8 cellular contexts compared by ENCODE assay signal in genomic region chr2:36967236-36967876, GRCh38. TPM values are rescaled to one million over a fixed set of nuclear protein-coding genes. Genes with fewer than 3 reads are reported as not detected.
A peak's percentile ranks its signal among the peaks of the same experiment; 100 is the strongest.
DNase-seq lines count a peak whose midpoint lies in the region; ATAC-seq lines count a peak whose summit lies in the region.

No MANE protein-coding gene starts in this region.

- H3K79me2 ChIP-seq in ACC112 (ENCODE audit: control insufficient read depth, insufficient read depth, low read length, unreplicated experiment) = peaks cover 31% of the 10 kb centered on the region

- H3K4me3 ChIP-seq in ACC112 (ENCODE audit: low read depth, low read length) = peak overlapping the region; percentile 93
- peak overlapping the region; percentile 60 for H3K4me3 ChIP-seq in HAP-1

- peak overlapping the region; percentile 93 for H2AFZ ChIP-seq in ACC112 (ENCODE audit: low read length, unreplicated experiment)

- DNase-seq in HAP-1 (ENCODE audit: low spot score in 2 of 2) = peak in 1 of 2 experiments; percentile 22
- peak; percentile 19 for DNase-seq in inferior parietal cortex (ENCODE audit: extremely low spot score)
- DNase-seq in NCI-H446 (lab: John Stamatoyannopoulos, UW) = no peak

- in situ Hi-C loops in HAP-1 (cut with MboI; ENCODE audit: low sequenced_read_pairs) = no loop called here

- H3K36me3 ChIP-seq in ACC112 (ENCODE audit: insufficient read depth, low read length) (no peaks in the 10 kb centered on the region), HAP-1 (replicated peaks) (no peaks in the 10 kb centered on the region)

- peaks cover 9% of the 10 kb centered on the region for H3K36me3 Mint-ChIP-seq in activated T-helper 17 cell treated with anti-CD3 and anti-CD28 coated beads, Interleukin-2, amount 50 U/mL, for 72 hours (ENCODE audit: low read depth)
- H3K36me3 Mint-ChIP-seq in stimulated activated naive CD8-positive, alpha-beta T cell treated with anti-CD3 and anti-CD28 coated beads, Interleukin-15, Interleukin-2, amounts not matched to agents 100 ng/mL and 50 ng/mL, for 24 hours (ENCODE audit: low read depth) = no peaks in the 10 kb centered on the region

- H3K4me1 Mint-ChIP-seq in activated T-helper 17 cell treated with anti-CD3 and anti-CD28 coated beads, Interleukin-2, amount 50 U/mL, for 72 hours = peaks cover 30% of the 10 kb centered on the region
- peaks cover 41% of the 10 kb centered on the region for H3K4me1 Mint-ChIP-seq in stimulated activated naive CD8-positive, alpha-beta T cell treated with anti-CD3 and anti-CD28 coated beads, Interleukin-15, Interleukin-2, amounts not matched to agents 100 ng/mL and 50 ng/mL, for 24 hours (ENCODE audit: low read depth)

- no peaks in the 10 kb centered on the region for H3K9me3 Mint-ChIP-seq in activated T-helper 17 cell treated with anti-CD3 and anti-CD28 coated beads, Interleukin-2, amount 50 U/mL, for 72 hours
- H3K9me3 Mint-ChIP-seq in stimulated activated naive CD8-positive, alpha-beta T cell treated with anti-CD3 and anti-CD28 coated beads, Interleukin-15, Interleukin-2, amounts not matched to agents 100 ng/mL and 50 ng/mL, for 24 hours = no peaks in the 10 kb centered on the region

- H3K27me3 ChIP-seq in ACC112 (ENCODE audit: insufficient read depth, low read length) = no peaks in the 10 kb centered on the region
- H3K27me3 ChIP-seq in HAP-1 (ENCODE audit: low read depth) = no peaks in the 10 kb centered on the region

- peak overlapping the region; percentile 98 for H3K4me3 Mint-ChIP-seq in activated T-helper 17 cell treated with anti-CD3 and anti-CD28 coated beads, Interleukin-2, amount 50 U/mL, for 72 hours
- H3K4me3 Mint-ChIP-seq in stimulated activated naive CD8-positive, alpha-beta T cell treated with anti-CD3 and anti-CD28 coated beads, Interleukin-15, Interleukin-2, amounts not matched to agents 100 ng/mL and 50 ng/mL, for 24 hours = peak overlapping the region; percentile 84

- no peaks in the 10 kb centered on the region for H3K27me3 Mint-ChIP-seq in activated T-helper 17 cell treated with anti-CD3 and anti-CD28 coated beads, Interleukin-2, amount 50 U/mL, for 72 hours
- H3K27me3 Mint-ChIP-seq in stimulated activated naive CD8-positive, alpha-beta T cell treated with anti-CD3 and anti-CD28 coated beads, Interleukin-15, Interleukin-2, amounts not matched to agents 100 ng/mL and 50 ng/mL, for 24 hours = no peaks in the 10 kb centered on the region

- no peaks in the 10 kb centered on the region for H3K9me3 ChIP-seq in HAP-1

- peaks cover 15% of the 10 kb centered on the region for H3K4me1 ChIP-seq in ACC112 (ENCODE audit: control insufficient read depth, insufficient read depth, low read length, unreplicated experiment)
- peaks cover 40% of the 10 kb centered on the region for H3K4me1 ChIP-seq in HAP-1

- peak overlapping the region; percentile 41; the same call in 1 of the 2 replicates for H3K27ac ChIP-seq in ACC112 (ENCODE audit: low read depth, low read length)

- ATAC-seq in activated T-helper 17 cell treated with anti-CD3 and anti-CD28 coated beads, Interleukin-2, amount 50 U/mL, for 72 hours (replicated peaks) = no peak
- ATAC-seq in GM18502 (IDR thresholded peaks at IDR 0.05; ENCODE audit: poor library complexity, unreplicated experiment) = no peak
- no peak for ATAC-seq in HG03432 (IDR thresholded peaks at IDR 0.05; ENCODE audit: unreplicated experiment)

- peak overlapping the region; percentile 98 for H3K27ac Mint-ChIP-seq in activated T-helper 17 cell treated with anti-CD3 and anti-CD28 coated beads, Interleukin-2, amount 50 U/mL, for 72 hours
- H3K27ac Mint-ChIP-seq in stimulated activated naive CD8-positive, alpha-beta T cell treated with anti-CD3 and anti-CD28 coated beads, Interleukin-15, Interleukin-2, amounts not matched to agents 100 ng/mL and 50 ng/mL, for 24 hours = peak overlapping the region; percentile 88

RNA-seq across cellular contexts. Expression of gene STRN, which starts 1.0 kb away (rescaled TPM):
- total RNA-seq in activated T-helper 17 cell treated with anti-CD3 and anti-CD28 coated beads, Interleukin-2, amount 50 U/mL, for 72 hours = 10 to 100 TPM; 25.5 to 29.6 TPM
